In genomic region chr12:42586268-42586667, GRCh38 we compare ENCODE assay signal across 24 cellular contexts. TPM values are rescaled to one million over a fixed set of nuclear protein-coding genes. Genes with fewer than 3 reads are reported as not detected.
DNase-seq lines count a peak whose midpoint lies in the region; ATAC-seq, FAIRE-seq and TF ChIP-seq lines count a peak whose summit lies in the region.
"Had no signal": no experiment of that assay in that cellular context is flagged by ENCODE, and none has a peak within 500 bp of the region (broad histone marks: within the 10 kb centered on the region; RNA-seq: fewer than 3 reads in every experiment).

No MANE protein-coding gene starts in this region.

- no peak overlapping the region for H4K91ac ChIP-seq in trophoblast cell (ENCODE audit: low read depth, low read length)

- H3K27me3 ChIP-seq in cardiac muscle cell (no peaks in the 10 kb centered on the region), trophoblast cell (ENCODE audit: insufficient read depth, low read length) (peaks cover 7% of the 10 kb centered on the region)
- H3K27me3 ChIP-seq: uterus had no signal

- no peak overlapping the region for H3K9ac ChIP-seq in trophoblast cell (ENCODE audit: low read length)

- H3K9me3 ChIP-seq in cardiac muscle cell (ENCODE audit: low read depth) = no peaks in the 10 kb centered on the region
- H3K9me3 ChIP-seq in trophoblast cell (ENCODE audit: insufficient read depth, low read depth, low read length) = no peaks in the 10 kb centered on the region
- H3K9me3 ChIP-seq: left lung, mucosa of descending colon, uterus had no signal

- no peak overlapping the region for H4K8ac ChIP-seq in trophoblast cell (ENCODE audit: low read depth, low read length)

- no peak overlapping the region for H3K4ac ChIP-seq in trophoblast cell (ENCODE audit: low read depth, low read length)

- no peak overlapping the region for H3K23ac ChIP-seq in trophoblast cell (ENCODE audit: low read length)

- H3K4me3 ChIP-seq in cardiac muscle cell (peak overlapping the region; percentile 87), trophoblast cell (ENCODE audit: low read depth, low read length) (no peak overlapping the region)
- H3K4me3 ChIP-seq: mucosa of descending colon, uterus had no signal

- no CpG with 5 or more reads among the region's 1 CpG for WGBS in trophoblast cell (ENCODE audit: extremely low coverage, insufficient coverage, insufficient read length)

- intact Hi-C loops in Right ventricle myocardium superior (cut with DNase I) = loop anchor here (10.0 kb wide), 1 partner anchor 749 kb away; no protein-coding TSS in a partner anchor

- no peak overlapping the region for H4K12ac ChIP-seq in trophoblast cell (ENCODE audit: low read depth, low read length)

- ATAC-seq in Right ventricle myocardium superior (ENCODE audit: poor library complexity) = no peak
- ATAC-seq: esophagus mucosa, left lung, mucosa of descending colon had no signal

- H2AFZ ChIP-seq in trophoblast cell (ENCODE audit: insufficient read depth, low read length, poor library complexity) = no peak overlapping the region

- no peak overlapping the region for H2AK5ac ChIP-seq in trophoblast cell (ENCODE audit: low read length)

- peaks cover 13% of the 10 kb centered on the region for H3K79me1 ChIP-seq in trophoblast cell (ENCODE audit: low read length)

- H3K27ac ChIP-seq in cardiac muscle cell = no peak overlapping the region
- H3K27ac ChIP-seq in trophoblast cell (ENCODE audit: low read depth, low read length) = no peak overlapping the region
- H3K27ac ChIP-seq: C4-2B, left lung, uterus had no signal

- no peaks in the 10 kb centered on the region for H3K36me3 ChIP-seq in cardiac muscle cell
- H3K36me3 ChIP-seq in trophoblast cell (ENCODE audit: control insufficient read depth in 1 of 2, insufficient read depth in 2 of 2, low read length in 2 of 2) = no peaks in the 10 kb centered on the region
- H3K36me3 ChIP-seq: left lung, uterus had no signal

- FAIRE-seq in islet of Langerhans (lab: Jason Lieb, UNC) = peak; percentile 81
- FAIRE-seq: A204.1, D721Med, GM18507 had no signal

- H3K4me2 ChIP-seq in trophoblast cell (ENCODE audit: low read length) = no peak overlapping the region

- H3K4me1 ChIP-seq in cardiac muscle cell (ENCODE audit: low read depth) (peaks cover 54% of the 10 kb centered on the region), trophoblast cell (ENCODE audit: control insufficient read depth in 1 of 2, insufficient read depth in 2 of 2, low read length in 2 of 2) (peaks cover 3 to 5% of the 10 kb centered on the region in 2 experiments)
- H3K4me1 ChIP-seq: uterus had no signal

- no peak overlapping the region for H2BK120ac ChIP-seq in trophoblast cell (ENCODE audit: insufficient read depth, low read length, poor library complexity)

- no peak overlapping the region for H3K18ac ChIP-seq in trophoblast cell (ENCODE audit: low read length)

- DNase-seq in cardiac muscle cell (ENCODE audit: low read depth in 1 of 2, low spot score in 1 of 2) = no peak
- no peak for DNase-seq in Right ventricle myocardium superior
- DNase-seq in dermis blood vessel endothelial cell = peak; percentile 9
- no peak for DNase-seq in stimulated activated CD4-positive, alpha-beta T cell treated with anti-CD3 and anti-CD28 coated beads, Interleukin-2, amount 100 ng/mL, for 24 hours
- DNase-seq in NCI-H128 (lab: John Stamatoyannopoulos, UW; ENCODE audit: unreplicated experiment) = no peak
- no peak for DNase-seq in trophoblast cell
- no peak for DNase-seq in RKO (ENCODE audit: low spot score)
- DNase-seq: activated CD4-positive, alpha-beta T cell treated with anti-CD3 and anti-CD28 coated beads, Interleukin-2, amount 50 U/mL, for 1 hour; activated effector memory CD4-positive, alpha-beta T cell treated with Interleukin-2 at 50 U/mL for 16 hours; dorsolateral prefrontal cortex; left lung; mucosa of descending colon; NCI-H1436 treated with DMSO at 0.1 percent for 48 hours; NCI-H2171; NCI-H748 treated with DMSO at 0.1 percent for 48 hours; SIG-M5; stimulated activated CD4-positive, alpha-beta T cell treated with anti-CD3 and anti-CD28 coated beads, Interleukin-12 subunit alpha, Interleukin-12 subunit beta, amount 100 ng/mL, for 4 hours; uterus had no signal

- peak; percentile 26 for TF ChIP-seq CTCF in cardiac muscle cell (IDR thresholded peaks at IDR 0.05; ENCODE audit: low read depth, low read length)

- H2BK12ac ChIP-seq in trophoblast cell (ENCODE audit: low read length) = no peak overlapping the region

- no peak overlapping the region for H2BK5ac ChIP-seq in trophoblast cell (ENCODE audit: low read depth, low read length, poor library complexity)

- no peak overlapping the region for H3K14ac ChIP-seq in trophoblast cell (ENCODE audit: low read length)

- peaks cover 8% of the 10 kb centered on the region for H3K79me2 ChIP-seq in trophoblast cell (ENCODE audit: control insufficient read depth, insufficient read depth, low read length, poor library complexity)

RNA-seq across cellular contexts. Expression of gene PRICKLE1, which starts 3.3 kb away (rescaled TPM):
- 58.8 and 71.4 TPM in 2 replicates for total RNA-seq in cardiac muscle cell
- 105 and 121 TPM in 2 replicates for polyA plus RNA-seq in cardiac muscle cell
- 14.4 TPM for total RNA-seq in Right ventricle myocardium superior
- 11.6 and 12.3 TPM in 2 replicates for total RNA-seq in dermis blood vessel endothelial cell
- polyA plus RNA-seq in trophoblast cell (2013) = 4.6 and 5.1 TPM in 2 replicates
